21 cellular contexts compared by ENCODE assay signal in the genomic region with DNA sequence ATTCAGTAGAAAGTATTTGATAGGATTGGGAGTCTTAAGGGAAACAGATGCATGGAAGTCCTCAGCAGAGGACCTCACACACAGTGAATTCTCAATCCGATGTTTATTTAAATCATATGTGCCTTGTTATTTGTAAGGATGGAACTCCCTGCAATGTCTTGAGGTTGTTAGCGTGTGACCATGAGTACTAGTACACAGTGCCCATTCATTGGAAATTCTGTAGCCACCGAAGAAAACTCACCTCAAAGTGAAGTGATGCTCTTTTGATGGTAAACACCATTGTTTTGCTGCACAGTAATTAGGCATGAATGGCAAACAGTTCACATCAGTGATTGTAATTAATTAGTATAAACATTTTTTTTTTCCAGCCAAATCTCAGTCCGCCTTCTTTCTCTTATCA.
DNase-seq lines count a peak whose midpoint lies in the region; ATAC-seq and TF ChIP-seq lines count a peak whose summit lies in the region.
"Had no signal": no experiment of that assay in that cellular context is flagged by ENCODE, and none has a peak within 500 bp of the region (broad histone marks: within the 10 kb centered on the region; RNA-seq: fewer than 3 reads in every experiment).

No MANE protein-coding gene starts in this region.

- DNase-seq in Caco-2 (no peak), foreskin melanocyte (peak; percentile 77), NCI-H1105 (lab: John Stamatoyannopoulos, UW) (no peak), NCI-H345 treated with DMSO at 0.1 percent for 48 hours (lab: John Stamatoyannopoulos, UW; ENCODE audit: unreplicated experiment) (no peak), NCI-H2081 (lab: John Stamatoyannopoulos, UW) (no peak)
- DNase-seq: ACHN; BE2C; CD4-positive, alpha-beta memory T cell; DMS153; DMS79; GF-D8; GOT3; H7; HFFc6; KBM-7 had no signal

- H3F3A ChIP-seq in Loucy (ENCODE audit: low read depth) = no peaks in the 10 kb centered on the region

- H3K27me3 ChIP-seq in Caco-2 (replicated peaks; ENCODE audit: control insufficient read depth, insufficient read depth, low read length) (no peaks in the 10 kb centered on the region), Loucy (ENCODE audit: insufficient read depth, low read length, poor library complexity, severe bottlenecking) (no peaks in the 10 kb centered on the region)
- H3K27me3 ChIP-seq: BE2C had no signal

- H3K4me3 ChIP-seq in Caco-2 (ENCODE audit: low read depth, low read length) (no peak overlapping the region), Loucy (ENCODE audit: low read length, poor library complexity, severe bottlenecking) (no peak overlapping the region)

- CTCF ChIA-PET in Caco-2 (lab: Charles Lee) = no interaction called here

- peak overlapping the region; percentile 15 for H3K4me2 ChIP-seq in Loucy (ENCODE audit: low read depth, low read length, poor library complexity, severe bottlenecking)

- no peaks in the 10 kb centered on the region for H3K9me3 Mint-ChIP-seq in Caco-2 (ENCODE audit: unreplicated experiment)
- H3K9me3 Mint-ChIP-seq: HFFc6, IgD-negative memory B cell had no signal

- peak overlapping the region; percentile 53 for H3K9ac ChIP-seq in Loucy (ENCODE audit: low read depth, low read length, poor library complexity, severe bottlenecking)

- H3K4me1 ChIP-seq in Caco-2 (peaks cover 12% of the 10 kb centered on the region), Loucy (ENCODE audit: insufficient read depth, low read length, poor library complexity, severe bottlenecking) (peaks cover 88% of the 10 kb centered on the region)

- H3K79me2 ChIP-seq in Loucy (ENCODE audit: insufficient read depth, low read length) = peaks cover 98% of the 10 kb centered on the region

- TF ChIP-seq CTCF in Caco-2 (IDR thresholded peaks at IDR 0.05; ENCODE audit: insufficient read depth in 1 of 2, low read depth in 1 of 2, low read length in 1 of 2, severe bottlenecking in 1 of 2, unreplicated experiment in 1 of 2) (no peak), Loucy (conservative IDR thresholded peaks at IDR 0.05; ENCODE audit: low read length) (no peak)

- H4K20me1 ChIP-seq in Loucy (ENCODE audit: insufficient read depth, low read length, poor library complexity, severe bottlenecking) = no peaks in the 10 kb centered on the region

- H3K36me3 ChIP-seq in Caco-2 (ENCODE audit: control insufficient read depth, insufficient read depth, low read length) (no peaks in the 10 kb centered on the region; the same call in 1 of the 2 replicates), Loucy (ENCODE audit: insufficient read depth, low read length) (peaks cover 30% of the 10 kb centered on the region; the same call in 1 of the 2 replicates)
- H3K36me3 ChIP-seq: BE2C had no signal

- POLR2A ChIA-PET in Caco-2 (lab: Charles Lee) = no interaction called here

- intact Hi-C loops in Caco-2 (cut with micrococcal nuclease; ENCODE audit: unreplicated experiment) = loop anchor here (10.0 kb wide), 1 partner anchor 295 kb away; no protein-coding TSS in a partner anchor

- H3K36me3 Mint-ChIP-seq in Caco-2 (ENCODE audit: insufficient read depth, unreplicated experiment) = peaks cover 38% of the 10 kb centered on the region
- H3K36me3 Mint-ChIP-seq: CD14-positive monocyte had no signal

- no peak for ATAC-seq in HG03342 (IDR thresholded peaks at IDR 0.05; ENCODE audit: unreplicated experiment)
- ATAC-seq: HCT116, HepG2 had no signal

- no peaks in the 10 kb centered on the region for H3K9me2 ChIP-seq in Loucy (replicated peaks; ENCODE audit: low read depth, low read length)

- no TSS peak for BruUV-seq in Caco-2 (replicated peaks; lab: Mats Ljungman, UMichigan)

- peaks cover 31% of the 10 kb centered on the region for H3K4me1 Mint-ChIP-seq in Caco-2 (ENCODE audit: low read depth, unreplicated experiment)

- peak overlapping the region; percentile 31 for H3K27ac Mint-ChIP-seq in Caco-2 (ENCODE audit: unreplicated experiment)
- H3K27ac Mint-ChIP-seq: HFFc6 had no signal

- H3K4me3 Mint-ChIP-seq in Caco-2 (ENCODE audit: unreplicated experiment) = no peak overlapping the region
- H3K4me3 Mint-ChIP-seq: CD14-positive monocyte; CD4-positive, alpha-beta memory T cell; HFFc6; IgD-negative memory B cell had no signal

- H3K27me3 Mint-ChIP-seq in Caco-2 (ENCODE audit: insufficient read depth, unreplicated experiment) = no peaks in the 10 kb centered on the region
- H3K27me3 Mint-ChIP-seq: CD4-positive, alpha-beta memory T cell; IgD-negative memory B cell had no signal

- H2AFZ ChIP-seq in Loucy (ENCODE audit: low read length) = no peak overlapping the region

- no peaks in the 10 kb centered on the region for H3K9me3 ChIP-seq in Caco-2
- no peaks in the 10 kb centered on the region for H3K9me3 ChIP-seq in Loucy (ENCODE audit: insufficient read depth, low read depth, low read length)
- H3K9me3 ChIP-seq: BE2C had no signal
